ENCODE assay signal across 15 cellular contexts in the genomic region with DNA sequence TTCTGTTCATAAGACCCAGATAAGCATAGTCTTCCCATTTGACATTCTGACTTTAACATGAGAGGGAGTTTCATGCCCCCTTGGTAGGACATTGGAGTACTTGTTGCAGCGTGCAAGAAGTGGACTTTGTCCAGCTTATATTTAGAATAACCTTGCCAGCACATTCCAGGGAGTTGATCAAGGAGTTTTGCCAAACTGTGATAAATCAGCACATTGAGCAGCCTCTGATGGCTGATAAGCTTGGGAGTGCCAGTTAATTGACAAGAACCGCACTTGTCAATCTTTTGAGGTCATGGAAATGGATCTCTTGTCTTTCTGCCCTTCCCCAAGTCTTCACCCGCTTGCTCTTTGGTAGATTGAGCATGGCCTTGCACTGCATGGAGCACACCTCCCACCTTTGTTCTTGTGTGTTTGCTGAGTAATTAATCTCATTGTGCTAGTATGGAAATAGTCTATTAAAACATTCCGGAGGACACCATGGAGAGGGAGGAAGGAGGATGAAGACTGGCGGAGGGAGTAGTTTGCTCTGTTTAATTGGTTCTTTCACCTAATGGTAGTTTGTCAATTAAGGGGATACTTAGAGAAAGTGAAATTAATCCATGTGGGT.
"Had no signal": no experiment of that assay in that cellular context is flagged by ENCODE, and none has a peak within 500 bp of the region (broad histone marks: within the 10 kb centered on the region; RNA-seq: fewer than 3 reads in every experiment).

No MANE protein-coding gene starts in this region.

- H3K36me3 ChIP-seq: esophagus squamous epithelium, left ventricle myocardium inferior, right atrium auricular region, stomach, vagina had no signal

- DNase-seq: activated CD4-positive, alpha-beta T cell treated with anti-CD3 and anti-CD28 coated beads, Interleukin-2, amount 50 U/mL, for 4 hours; activated gamma-delta T cell; effector memory CD8-positive, alpha-beta T cell; esophagus squamous epithelium; left ventricle myocardium inferior; naive B cell; stimulated activated CD4-positive, alpha-beta T cell treated with anti-CD3 and anti-CD28 coated beads, Interleukin-15, amount 100 ng/mL, for 24 hours; stimulated activated CD4-positive, alpha-beta T cell treated with anti-CD3 and anti-CD28 coated beads, Interleukin-4, amount 100 ng/mL, for 24 hours; stomach; T-helper 17 cell; trophoblast cell had no signal

- H3K4me1 ChIP-seq: vagina had no signal

- H3K27me3 ChIP-seq: esophagus squamous epithelium, right atrium auricular region, stomach, vagina had no signal

- H3K27ac ChIP-seq: esophagus squamous epithelium, left ventricle myocardium inferior, right atrium auricular region, skin epidermis, vagina had no signal

- ATAC-seq: effector memory CD8-positive, alpha-beta T cell; stimulated activated effector memory CD8-positive, alpha-beta T cell treated with anti-CD3 and anti-CD28 coated beads, Interleukin-12 subunit alpha, Interleukin-12 subunit beta, amount 100 ng/mL, for 72 hours; T-helper 17 cell had no signal

- H3K9me3 ChIP-seq: esophagus squamous epithelium, left ventricle myocardium inferior, right atrium auricular region, stomach, vagina had no signal

- H3K4me3 ChIP-seq: esophagus squamous epithelium, left ventricle myocardium inferior, right atrium auricular region, skin epidermis, stomach, vagina had no signal
